In the genomic region with DNA sequence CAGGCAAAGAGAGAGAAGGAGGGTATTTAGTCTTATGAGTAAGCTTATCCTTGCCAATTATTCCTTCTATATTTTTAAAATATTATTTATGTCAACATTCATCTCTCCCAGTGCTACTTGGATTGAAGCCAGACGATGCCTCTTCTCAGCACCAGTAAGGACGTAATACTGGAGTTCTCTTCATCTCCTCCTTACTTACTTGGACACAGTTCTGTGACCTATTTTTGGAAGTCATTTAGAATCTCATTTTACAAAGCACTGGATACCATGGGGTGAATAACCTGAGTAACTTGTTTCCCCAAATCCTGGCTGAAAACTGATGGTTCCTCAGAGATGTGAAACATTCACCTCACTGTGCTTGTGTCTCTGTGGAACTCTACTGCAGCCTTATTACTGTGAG, we compare ENCODE assay signal across 29 cellular contexts.
"Had no signal": no experiment of that assay in that cellular context is flagged by ENCODE, and none has a peak within 500 bp of the region (broad histone marks: within the 10 kb centered on the region; RNA-seq: fewer than 3 reads in every experiment).

No MANE protein-coding gene starts in this region.

- FAIRE-seq: bronchial epithelial cell, endometrium, endothelial cell of umbilical vein had no signal

- DNase-seq: activated CD4-positive, alpha-beta memory T cell treated with anti-CD3 and anti-CD28 coated beads, Interleukin-2, amount 10 ng/mL, durations not matched to agents 7 days and 5 days; activated CD4-positive, alpha-beta T cell treated with anti-CD3 and anti-CD28 coated beads for 36 hours; activated CD4-positive, alpha-beta T cell treated with anti-CD3 and anti-CD28 coated beads, Interleukin-2, amount 10 ng/mL, durations not matched to agents 24 days and 14 days; activated CD4-positive, CD25-positive, alpha-beta regulatory T cell; activated CD4-positive, CD25-positive, alpha-beta regulatory T cell treated with anti-CD3 and anti-CD28 coated beads, Interleukin-2, amount 50 U/mL, for 72 hours; activated CD8-positive, alpha-beta memory T cell treated with anti-CD3 and anti-CD28 coated beads, Interleukin-2, amount 50 U/mL, for 48 hours; activated gamma-delta T cell; activated naive CD4-positive, alpha-beta T cell; activated naive CD4-positive, alpha-beta T cell treated with anti-CD3 and anti-CD28 coated beads, Interleukin-2, amount 10 ng/mL, durations not matched to agents 7 days and 5 days; activated naive CD8-positive, alpha-beta T cell treated with anti-CD3 and anti-CD28 coated beads, Interleukin-2, amount 10 ng/mL, durations not matched to agents 7 days and 5 days; activated T-cell treated with anti-CD3 and anti-CD28 coated beads for 4 hours; activated T-cell treated with anti-CD3 and anti-CD28 coated beads, Interleukin-2, amount 50 U/mL, for 24 hours; activated T-cell treated with anti-CD3 and anti-CD28 coated beads, Interleukin-2, amount 50 U/mL, for 72 hours; brain microvascular endothelial cell; cerebellar nuclear complex; colonic mucosa; effector CD8-positive, alpha-beta T cell; esophagus squamous epithelium; foreskin melanocyte; T-helper 1 cell; T-helper 17 cell; T1000 had no signal

- H3K36me3 ChIP-seq: ascending aorta, brain microvascular endothelial cell, colonic mucosa, esophagus squamous epithelium had no signal

- H3K27me3 ChIP-seq: ascending aorta, brain microvascular endothelial cell, colonic mucosa, esophagus squamous epithelium, gastroesophageal sphincter had no signal

- H3K27ac ChIP-seq: ascending aorta, brain microvascular endothelial cell, colonic mucosa, epithelial cell of prostate, esophagus squamous epithelium, gastroesophageal sphincter had no signal

- H3K9me3 ChIP-seq: ascending aorta, colonic mucosa, esophagus squamous epithelium, gastroesophageal sphincter had no signal

- H3K4me1 ChIP-seq: colonic mucosa, esophagus squamous epithelium had no signal

- ATAC-seq: activated CD4-positive, alpha-beta T cell treated with anti-CD3 and anti-CD28 coated beads for 36 hours; activated naive CD4-positive, alpha-beta T cell treated with anti-CD3 and anti-CD28 coated beads, Interleukin-2, amount 50 U/mL, for 72 hours; activated T-cell treated with anti-CD3 and anti-CD28 coated beads, Interleukin-2, amount 50 U/mL, for 72 hours; gastroesophageal sphincter; T-helper 17 cell had no signal

- H3K4me3 ChIP-seq: ascending aorta, colonic mucosa, esophagus squamous epithelium, gastroesophageal sphincter had no signal
